Comparison of ENCODE assay signal across 8 cellular contexts in the genomic region with DNA sequence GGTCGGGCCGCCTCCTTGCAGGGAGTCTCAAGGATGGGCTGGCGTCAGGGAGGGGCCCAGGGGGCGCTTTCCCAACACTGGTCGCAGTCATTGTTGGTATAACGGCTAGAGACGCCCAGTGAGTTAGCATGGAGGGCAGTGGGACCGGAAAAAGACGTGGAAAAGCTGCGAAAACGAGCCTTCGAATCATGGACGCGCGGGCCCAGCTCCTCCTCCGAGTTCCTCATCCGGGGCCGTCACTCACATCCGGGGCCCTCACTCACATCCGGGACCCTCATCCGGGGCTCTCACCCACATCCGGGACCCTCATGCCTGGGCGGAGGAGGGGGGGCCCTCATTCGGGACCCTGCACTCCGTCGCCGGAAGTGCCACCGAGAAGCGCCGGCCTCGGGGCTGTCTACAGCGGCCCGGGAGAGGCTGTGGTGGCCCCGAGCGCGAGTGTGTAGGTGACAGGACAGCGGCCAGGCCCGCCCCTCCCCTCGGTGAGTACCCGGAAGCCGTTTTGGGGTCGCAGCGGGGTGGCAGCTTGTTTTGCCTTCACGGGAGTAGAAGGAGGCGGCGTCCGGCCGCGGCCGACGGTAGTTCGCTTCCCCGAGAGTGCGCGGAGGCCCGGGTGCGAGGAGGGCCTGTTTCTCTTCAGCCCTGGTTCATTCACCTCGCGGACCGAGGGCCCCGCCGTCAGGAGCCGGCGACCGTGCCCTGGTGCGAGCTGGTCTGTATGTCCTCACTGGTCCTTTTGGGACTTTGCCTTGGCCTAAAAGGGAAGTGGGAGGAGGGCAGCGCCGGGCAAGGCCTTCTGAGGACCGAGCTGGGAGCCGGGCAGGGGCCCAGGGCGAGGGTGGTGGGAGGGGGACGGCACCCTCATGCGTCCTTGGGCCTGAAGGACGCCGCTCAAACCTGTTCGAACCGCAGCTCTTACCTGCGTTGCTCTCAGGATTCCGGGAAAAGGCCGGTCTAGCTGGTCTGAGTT. TPM values are rescaled to one million over a fixed set of nuclear protein-coding genes. Genes with fewer than 3 reads are reported as not detected.
A peak's percentile ranks its signal among the peaks of the same experiment; 100 is the strongest.
DNase-seq lines count a peak whose midpoint lies in the region; ATAC-seq and TF ChIP-seq lines count a peak whose summit lies in the region.

A gene with protein sequence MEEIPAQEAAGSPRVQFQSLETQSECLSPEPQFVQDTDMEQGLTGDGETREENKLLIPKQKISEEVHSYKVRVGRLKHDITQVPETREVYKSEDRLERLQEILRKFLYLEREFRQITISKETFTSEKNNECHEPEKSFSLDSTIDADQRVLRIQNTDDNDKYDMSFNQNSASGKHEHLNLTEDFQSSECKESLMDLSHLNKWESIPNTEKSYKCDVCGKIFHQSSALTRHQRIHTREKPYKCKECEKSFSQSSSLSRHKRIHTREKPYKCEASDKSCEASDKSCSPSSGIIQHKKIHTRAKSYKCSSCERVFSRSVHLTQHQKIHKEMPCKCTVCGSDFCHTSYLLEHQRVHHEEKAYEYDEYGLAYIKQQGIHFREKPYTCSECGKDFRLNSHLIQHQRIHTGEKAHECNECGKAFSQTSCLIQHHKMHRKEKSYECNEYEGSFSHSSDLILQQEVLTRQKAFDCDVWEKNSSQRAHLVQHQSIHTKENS (plus strand): TSS at position 337 of the 970 bp plus-strand sequence. CDS start 1,918 bp downstream, outside the sequence.

- H3K27me3 Mint-ChIP-seq in activated naive CD8-positive, alpha-beta T cell treated with anti-CD3 and anti-CD28 coated beads, Interleukin-2, amount 10 ng/mL, durations not matched to agents 7 days and 5 days = no peaks in the 10 kb centered on the region

- H3K27ac Mint-ChIP-seq in activated naive CD8-positive, alpha-beta T cell treated with anti-CD3 and anti-CD28 coated beads, Interleukin-2, amount 10 ng/mL, durations not matched to agents 7 days and 5 days = peak within 1 kb of the TSS; percentile 100

- peak within 1 kb of the TSS; percentile 91 for H3K4me3 ChIP-seq in HFF-Myc (replicated peaks; ENCODE audit: low read depth, low read length)
- peak within 1 kb of the TSS; percentile 72 for H3K4me3 ChIP-seq in ovary
- H3K4me3 ChIP-seq in thymus (ENCODE audit: low read length) = peak within 1 kb of the TSS; percentile 96

- POLR2A ChIA-PET in activated naive CD8-positive, alpha-beta T cell treated with anti-CD3 and anti-CD28 coated beads, Interleukin-2, amount 10 ng/mL, durations not matched to agents 7 days and 5 days (lab: Charles Lee) = interaction anchor here (0.5 to 3.9 kb wide), 35 partner anchors 8 to 1352 kb away, joined by 3 to 40 read pairs (median 4); partner anchors contain the start of genes ARPC1A, BUD31, CPSF4 and PDAP1

- intact Hi-C loops in Right ventricle myocardium inferior (cut with DNase I) (no loop called here), ovary (cut with DNase I) (loop anchor here in 1 of 4 donors (10.0 kb wide), 2 partner anchors 66 to 154 kb away; partner anchors contain the start of genes BUD31 and PDAP1)

- no peaks in the 10 kb centered on the region for H3K9me3 Mint-ChIP-seq in activated naive CD8-positive, alpha-beta T cell treated with anti-CD3 and anti-CD28 coated beads, Interleukin-2, amount 10 ng/mL, durations not matched to agents 7 days and 5 days

- no peak for TF ChIP-seq EP300 in ovary (IDR thresholded peaks at IDR 0.05)

- peaks cover 1% of the 10 kb centered on the region for H3K4me1 ChIP-seq in ovary (ENCODE audit: insufficient read depth)
- peaks cover 19% of the 10 kb centered on the region for H3K4me1 ChIP-seq in thymus (ENCODE audit: control insufficient read depth, insufficient read depth, low read length)

- H3K36me3 ChIP-seq in ovary = no peaks in the 10 kb centered on the region
- H3K36me3 ChIP-seq in thymus (ENCODE audit: control insufficient read depth, insufficient read depth) = peaks cover 41% of the 10 kb centered on the region

- TF ChIP-seq CTCF in HFF-Myc (IDR thresholded peaks at IDR 0.05; ENCODE audit: low read depth, low read length, missing control alignments) (no peak), ovary (IDR thresholded peaks at IDR 0.05) (peak in 2 of 3 donors; percentile 8 to 18)

- H3K27me3 ChIP-seq in ovary = no peaks in the 10 kb centered on the region
- no peaks in the 10 kb centered on the region for H3K27me3 ChIP-seq in thymus (ENCODE audit: control insufficient read depth, insufficient read depth)

- TF ChIP-seq POLR2A in ovary (IDR thresholded peaks at IDR 0.05) = peak; percentile 77

- H3K4me1 Mint-ChIP-seq in activated naive CD8-positive, alpha-beta T cell treated with anti-CD3 and anti-CD28 coated beads, Interleukin-2, amount 10 ng/mL, durations not matched to agents 7 days and 5 days = peaks cover 40% of the 10 kb centered on the region

- peak within 1 kb of the TSS; percentile 100 for H3K4me3 Mint-ChIP-seq in activated naive CD8-positive, alpha-beta T cell treated with anti-CD3 and anti-CD28 coated beads, Interleukin-2, amount 10 ng/mL, durations not matched to agents 7 days and 5 days

- H3K9me3 ChIP-seq in ovary = no peaks in the 10 kb centered on the region
- H3K9me3 ChIP-seq in thymus (ENCODE audit: control insufficient read depth) = no peaks in the 10 kb centered on the region

- H3K27ac ChIP-seq in ovary (peak within 1 kb of the TSS; percentile 88), thymus (ENCODE audit: low read depth) (peak within 1 kb of the TSS; percentile 98)

- peak; percentile 86 for ATAC-seq in activated naive CD8-positive, alpha-beta T cell treated with anti-CD3 and anti-CD28 coated beads, Interleukin-2, amount 10 ng/mL, durations not matched to agents 7 days and 5 days (ENCODE audit: low read depth)
- ATAC-seq in Right ventricle myocardium inferior = peak; percentile 98

- DNase-seq in GM04504 (ENCODE audit: low read depth) (peak; percentile 77), HFF-Myc (ENCODE audit: extremely low read depth, low read depth) (no peak), NCI-H1092 treated with DMSO at 0.1 percent for 48 hours (lab: John Stamatoyannopoulos, UW) (peak; percentile 95), SKM-1 (lab: John Stamatoyannopoulos, UW; ENCODE audit: unreplicated experiment) (peak; percentile 51), Right ventricle myocardium inferior (ENCODE audit: missing footprints) (peak; percentile 94), ovary (peak; percentile 92 to 96 (median 94))
- DNase-seq in activated naive CD8-positive, alpha-beta T cell treated with anti-CD3 and anti-CD28 coated beads, Interleukin-2, amount 10 ng/mL, durations not matched to agents 7 days and 5 days = peak; percentile 93

- 0 to 1% (median 0%) methylated on average over 73 to 80 of the region's 80 CpGs for WGBS in ovary, 3 donors
- WGBS in thymus = under 1% methylated on average over 80 of the region's 80 CpGs

- H3K36me3 Mint-ChIP-seq in activated naive CD8-positive, alpha-beta T cell treated with anti-CD3 and anti-CD28 coated beads, Interleukin-2, amount 10 ng/mL, durations not matched to agents 7 days and 5 days = peaks cover 45% of the 10 kb centered on the region

RNA-seq across cellular contexts. Expression of the gene that starts here (rescaled TPM):
- 100 to 1,000 TPM; 133 to 134 TPM for total RNA-seq in activated naive CD8-positive, alpha-beta T cell treated with anti-CD3 and anti-CD28 coated beads, Interleukin-2, amount 10 ng/mL, durations not matched to agents 7 days and 5 days
- 28.3 TPM for total RNA-seq in Right ventricle myocardium inferior
- 10 to 100 TPM; 48.7 to 68.5 (median 62.4) TPM for total RNA-seq in ovary
- 10 to 100 TPM; 33.0 to 44.6 TPM for polyA plus RNA-seq in ovary
- 117 TPM for polyA plus RNA-seq in thymus
